ENCODE assay signal across 26 cellular contexts in the genomic region with DNA sequence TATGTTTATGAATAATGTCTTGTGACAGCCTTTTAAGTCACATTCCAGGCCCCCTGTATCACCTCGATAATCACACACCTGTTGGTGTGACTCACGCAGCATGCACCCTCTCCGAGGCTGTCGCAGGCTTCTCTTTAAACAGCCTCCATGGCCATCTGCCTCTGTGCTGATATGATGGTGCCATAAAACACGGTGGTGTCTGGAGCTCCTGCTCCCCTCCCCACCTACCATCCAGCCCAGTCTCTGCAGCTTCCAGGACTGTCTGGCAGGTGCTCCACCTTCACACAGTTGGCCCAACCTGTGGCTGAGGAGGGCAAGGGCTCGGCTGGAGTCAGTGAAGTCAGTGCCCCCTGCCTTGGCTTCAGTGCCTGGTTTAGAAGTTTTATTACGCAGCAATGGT.
DNase-seq lines count a peak whose midpoint lies in the region; ATAC-seq and TF ChIP-seq lines count a peak whose summit lies in the region.
"Had no signal": no experiment of that assay in that cellular context is flagged by ENCODE, and none has a peak within 500 bp of the region (broad histone marks: within the 10 kb centered on the region; RNA-seq: fewer than 3 reads in every experiment).

No MANE protein-coding gene starts in this region.

- H3K4me1 Mint-ChIP-seq in stimulated activated memory B cell treated with anti-CD40 and anti-IgM and Interleukin-4, amounts not matched to agents 10 μg/mL and 1 μg/mL and 100 μg/mL, for 72 hours, result no peaks in the 10 kb centered on the region
- peaks cover 6% of the 10 kb centered on the region for H3K4me1 Mint-ChIP-seq in activated T-cell treated with anti-CD3 and anti-CD28 coated beads, Interleukin-2, amount 50 U/mL, for 72 hours (ENCODE audit: low read depth)
- H3K4me1 Mint-ChIP-seq: naive B cell had no signal

- DNase-seq in HT-29 (ENCODE audit: low spot score) (peak; percentile 57), SK-N-DZ (ENCODE audit: low spot score) (peak; percentile 16), mesenchymal stem cell (no peak), MM.1S (no peak)
- no peak for DNase-seq in activated T-cell treated with anti-CD3 and anti-CD28 coated beads, Interleukin-2, amount 50 U/mL, for 72 hours
- DNase-seq: activated CD8-positive, alpha-beta T cell treated with anti-CD3 and anti-CD28 coated beads for 36 hours; DMS79 treated with DMSO at 0.1 percent for 48 hours; effector CD4-positive, alpha-beta T cell; GF-D8; glutamatergic neuron; left ventricle myocardium inferior; naive B cell; NCI-H1417 treated with DMSO at 0.1 percent for 48 hours; NCI-H2081; NCI-H2227 treated with DMSO at 0.1 percent for 48 hours; nucleus accumbens; right lobe of liver; Right ventricle myocardium superior; stimulated activated CD4-positive, alpha-beta T cell treated with anti-CD3 and anti-CD28 coated beads, Interleukin-4, amount 100 ng/mL, for 1 hour; tibial artery had no signal

- H3K9me3 ChIP-seq in mesenchymal stem cell (ENCODE audit: control insufficient read depth, low read length) (no peaks in the 10 kb centered on the region), MM.1S (replicated peaks; ENCODE audit: insufficient read depth, low read length) (no peaks in the 10 kb centered on the region)
- H3K9me3 ChIP-seq: left ventricle myocardium inferior, prostate gland, right lobe of liver, tibial artery had no signal

- peaks cover 3% of the 10 kb centered on the region for H3K4me1 ChIP-seq in mesenchymal stem cell (ENCODE audit: control insufficient read depth, insufficient read depth, low read depth, low read length)
- H3K4me1 ChIP-seq in MM.1S (ENCODE audit: low read length), result no peaks in the 10 kb centered on the region
- H3K4me1 ChIP-seq: left ventricle myocardium inferior, prostate gland, right lobe of liver, tibial artery had no signal

- H2BK15ac ChIP-seq in mesenchymal stem cell (ENCODE audit: low read depth, poor library complexity, severe bottlenecking), result peak overlapping the region; percentile 6

- H4K8ac ChIP-seq in mesenchymal stem cell (ENCODE audit: low read length), result no peak overlapping the region

- no peak for TF ChIP-seq CTCF in MM.1S (IDR thresholded peaks at IDR 0.05; ENCODE audit: low read length)

- H3K9me2 ChIP-seq in MM.1S (replicated peaks; ENCODE audit: insufficient read depth, low read length), result no peaks in the 10 kb centered on the region

- no peaks in the 10 kb centered on the region for H3K27me3 Mint-ChIP-seq in stimulated activated memory B cell treated with anti-CD40 and anti-IgM and Interleukin-4, amounts not matched to agents 10 μg/mL and 1 μg/mL and 100 μg/mL, for 72 hours
- H3K27me3 Mint-ChIP-seq in activated T-cell treated with anti-CD3 and anti-CD28 coated beads, Interleukin-2, amount 50 U/mL, for 72 hours (ENCODE audit: low read depth), result no peaks in the 10 kb centered on the region
- H3K27me3 Mint-ChIP-seq: activated CD8-positive, alpha-beta T cell treated with anti-CD3 and anti-CD28 coated beads for 36 hours; naive B cell had no signal

- H3K36me3 Mint-ChIP-seq in stimulated activated memory B cell treated with anti-CD40 and anti-IgM and Interleukin-4, amounts not matched to agents 10 μg/mL and 1 μg/mL and 100 μg/mL, for 72 hours, result no peaks in the 10 kb centered on the region
- H3K36me3 Mint-ChIP-seq in activated T-cell treated with anti-CD3 and anti-CD28 coated beads, Interleukin-2, amount 50 U/mL, for 72 hours (ENCODE audit: insufficient read depth in 2 of 2), result peaks cover 0 to under 1% of the 10 kb centered on the region in 2 donors
- H3K36me3 Mint-ChIP-seq: naive B cell had no signal

- H3K4me3 ChIP-seq in mesenchymal stem cell (ENCODE audit: insufficient read depth in 1 of 2, low read depth in 1 of 2, low read length in 2 of 2) (no peak overlapping the region), MM.1S (ENCODE audit: low read length) (no peak overlapping the region)
- H3K4me3 ChIP-seq: left ventricle myocardium inferior, prostate gland, right lobe of liver, tibial artery had no signal

- H2BK120ac ChIP-seq in mesenchymal stem cell (ENCODE audit: low read depth, low read length), result no peak overlapping the region

- no peaks in the 10 kb centered on the region for H4K20me1 ChIP-seq in MM.1S (ENCODE audit: insufficient read depth, low read length)

- no peak overlapping the region for H3K4me3 Mint-ChIP-seq in stimulated activated memory B cell treated with anti-CD40 and anti-IgM and Interleukin-4, amounts not matched to agents 10 μg/mL and 1 μg/mL and 100 μg/mL, for 72 hours
- no peak overlapping the region for H3K4me3 Mint-ChIP-seq in activated T-cell treated with anti-CD3 and anti-CD28 coated beads, Interleukin-2, amount 50 U/mL, for 72 hours
- H3K4me3 Mint-ChIP-seq: activated CD8-positive, alpha-beta T cell treated with anti-CD3 and anti-CD28 coated beads for 36 hours; naive B cell had no signal

- WGBS in mesenchymal stem cell, result 68% methylated on average over 7 of the region's 7 CpGs

- H3K18ac ChIP-seq in mesenchymal stem cell (ENCODE audit: low read depth in 1 of 2, low read length in 2 of 2), result no peak overlapping the region

- no peaks in the 10 kb centered on the region for H3K79me2 ChIP-seq in MM.1S (ENCODE audit: low read length)

- H3K27me3 ChIP-seq in mesenchymal stem cell (ENCODE audit: control insufficient read depth in 1 of 2, insufficient read depth in 1 of 2, low read length in 2 of 2), result peaks cover 0 to 30% of the 10 kb centered on the region in 2 experiments
- H3K27me3 ChIP-seq in MM.1S (replicated peaks; ENCODE audit: insufficient read depth, low read length), result no peaks in the 10 kb centered on the region
- H3K27me3 ChIP-seq: right lobe of liver, tibial artery had no signal

- H3K79me1 ChIP-seq in mesenchymal stem cell (replicated peaks; ENCODE audit: low read length, poor library complexity, severe bottlenecking), result no peaks in the 10 kb centered on the region

- H3K9me3 Mint-ChIP-seq in stimulated activated memory B cell treated with anti-CD40 and anti-IgM and Interleukin-4, amounts not matched to agents 10 μg/mL and 1 μg/mL and 100 μg/mL, for 72 hours, result no peaks in the 10 kb centered on the region
- no peaks in the 10 kb centered on the region for H3K9me3 Mint-ChIP-seq in activated T-cell treated with anti-CD3 and anti-CD28 coated beads, Interleukin-2, amount 50 U/mL, for 72 hours
- H3K9me3 Mint-ChIP-seq: activated CD8-positive, alpha-beta T cell treated with anti-CD3 and anti-CD28 coated beads for 36 hours; activated naive CD4-positive, alpha-beta T cell treated with anti-CD3 and anti-CD28 coated beads, Interleukin-2, amount 50 U/mL, for 72 hours; naive B cell had no signal

- no peaks in the 10 kb centered on the region for H3F3A ChIP-seq in MM.1S (ENCODE audit: insufficient read depth, low read length)

- H3K27ac Mint-ChIP-seq in stimulated activated memory B cell treated with anti-CD40 and anti-IgM and Interleukin-4, amounts not matched to agents 10 μg/mL and 1 μg/mL and 100 μg/mL, for 72 hours, result no peak overlapping the region
- H3K27ac Mint-ChIP-seq in activated T-cell treated with anti-CD3 and anti-CD28 coated beads, Interleukin-2, amount 50 U/mL, for 72 hours, result no peak overlapping the region
- H3K27ac Mint-ChIP-seq: activated CD8-positive, alpha-beta T cell treated with anti-CD3 and anti-CD28 coated beads for 36 hours; activated naive CD4-positive, alpha-beta T cell treated with anti-CD3 and anti-CD28 coated beads, Interleukin-2, amount 50 U/mL, for 72 hours; naive B cell had no signal

- no peak overlapping the region for H3K9ac ChIP-seq in mesenchymal stem cell (ENCODE audit: low read length)
- no peak overlapping the region for H3K9ac ChIP-seq in MM.1S (ENCODE audit: low read length)

- H4K91ac ChIP-seq in mesenchymal stem cell (ENCODE audit: low read length), result no peak overlapping the region

- H2BK5ac ChIP-seq in mesenchymal stem cell (ENCODE audit: low read depth, low read length, poor library complexity, severe bottlenecking), result no peak overlapping the region

- H3K27ac ChIP-seq in mesenchymal stem cell (ENCODE audit: low read length, poor library complexity, severe bottlenecking), result no peak overlapping the region
- no peak overlapping the region for H3K27ac ChIP-seq in MM.1S (ENCODE audit: low read length)
- H3K27ac ChIP-seq: epithelial cell of prostate, left ventricle myocardium inferior, prostate gland, right lobe of liver, tibial artery had no signal

- no peak overlapping the region for H3K23ac ChIP-seq in mesenchymal stem cell (ENCODE audit: low read length in 2 of 2)

- H2AK5ac ChIP-seq in mesenchymal stem cell (ENCODE audit: low read length, severe bottlenecking), result no peak overlapping the region

- H3K14ac ChIP-seq in mesenchymal stem cell (ENCODE audit: low read length in 2 of 2), result no peak overlapping the region

- no peak overlapping the region for H3K4ac ChIP-seq in mesenchymal stem cell (ENCODE audit: low read depth in 1 of 2, low read length in 2 of 2)

- peak; percentile 45 for ATAC-seq in stimulated activated memory B cell treated with anti-CD40 and anti-IgM and Interleukin-4, amounts not matched to agents 10 μg/mL and 1 μg/mL and 100 μg/mL, for 72 hours
- ATAC-seq in GM19328 (IDR thresholded peaks at IDR 0.05; ENCODE audit: unreplicated experiment) (no peak), HG02970 (IDR thresholded peaks at IDR 0.05; ENCODE audit: low FRiP score, unreplicated experiment) (no peak)
- no peak for ATAC-seq in activated T-cell treated with anti-CD3 and anti-CD28 coated beads, Interleukin-2, amount 50 U/mL, for 72 hours (replicated peaks in 1 of 2)
- ATAC-seq: activated CD8-positive, alpha-beta T cell treated with anti-CD3 and anti-CD28 coated beads for 36 hours; activated naive CD4-positive, alpha-beta T cell treated with anti-CD3 and anti-CD28 coated beads, Interleukin-2, amount 50 U/mL, for 72 hours; right lobe of liver had no signal

- H2BK12ac ChIP-seq in mesenchymal stem cell (ENCODE audit: low read length in 2 of 2), result no peak overlapping the region

- no peaks in the 10 kb centered on the region for H3K36me3 ChIP-seq in mesenchymal stem cell (ENCODE audit: control insufficient read depth in 1 of 2, insufficient read depth in 2 of 2, low read depth in 1 of 2, low read length in 2 of 2)
- no peaks in the 10 kb centered on the region for H3K36me3 ChIP-seq in MM.1S (replicated peaks; ENCODE audit: insufficient read depth, low read length)
- H3K36me3 ChIP-seq: left ventricle myocardium inferior, prostate gland, right lobe of liver, tibial artery had no signal

- no peak overlapping the region for H2AFZ ChIP-seq in mesenchymal stem cell (ENCODE audit: low read depth, low read length)
- H2AFZ ChIP-seq in MM.1S (ENCODE audit: low read length), result no peak overlapping the region

- no peak overlapping the region for H3K4me2 ChIP-seq in mesenchymal stem cell (ENCODE audit: low read length, poor library complexity, severe bottlenecking)
- H3K4me2 ChIP-seq in MM.1S (ENCODE audit: low read depth, low read length), result no peak overlapping the region

Comparison
In these comparisons a context has a peak if more than half of its experiments do, and no peak if none do; other contexts are left out.
1. DNase-seq: peak in HT-29 (single experiment) and SK-N-DZ (single experiment); none in mesenchymal stem cell (single experiment), activated T-cell treated with anti-CD3 and anti-CD28 coated beads, Interleukin-2, amount 50 U/mL, for 72 hours (0 of 2) and MM.1S (single experiment).